In the genomic region with DNA sequence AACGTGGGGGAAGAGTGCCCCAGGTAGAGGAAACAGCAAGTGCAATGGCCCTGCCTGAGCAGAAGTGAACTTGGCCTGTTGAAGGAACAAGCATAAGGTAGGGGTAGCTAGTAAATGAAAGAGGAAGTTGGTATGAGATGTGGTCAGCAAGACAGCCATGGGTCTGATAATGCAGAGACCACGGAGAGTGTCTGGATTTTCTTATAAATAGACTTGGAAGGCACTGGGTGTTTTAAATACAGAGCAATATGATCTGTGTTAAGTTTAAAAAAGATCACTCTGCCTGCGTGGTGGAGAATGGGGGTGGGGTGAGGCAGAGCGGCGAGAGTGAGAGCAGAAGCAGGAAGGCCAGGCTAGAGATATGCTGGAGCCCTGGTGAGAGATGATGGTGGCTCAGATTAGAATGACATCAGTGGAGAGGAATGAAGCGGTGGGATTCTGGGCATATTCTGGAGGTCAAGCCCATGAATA, we compare ENCODE assay signal across 9 cellular contexts. TPM values are rescaled to one million over a fixed set of nuclear protein-coding genes. Genes with fewer than 3 reads are reported as not detected.
DNase-seq lines count a peak whose midpoint lies in the region; ATAC-seq and TF ChIP-seq lines count a peak whose summit lies in the region.
"Had no signal": no experiment of that assay in that cellular context is flagged by ENCODE, and none has a peak within 500 bp of the region (broad histone marks: within the 10 kb centered on the region; RNA-seq: fewer than 3 reads in every experiment).

No MANE protein-coding gene starts in this region.

- peaks cover 10 to 22% of the 10 kb centered on the region in 2 donors for H3K4me1 ChIP-seq in ascending aorta
- peaks cover 3% of the 10 kb centered on the region for H3K4me1 ChIP-seq in mucosa of descending colon (ENCODE audit: low read depth)
- no peaks in the 10 kb centered on the region for H3K4me1 ChIP-seq in testis

- TF ChIP-seq POLR2A in testis (IDR thresholded peaks at IDR 0.05) = no peak

- ATAC-seq in HG02759 (IDR thresholded peaks at IDR 0.05; ENCODE audit: unreplicated experiment) (peak; percentile 87), mucosa of descending colon (peak; percentile 62)
- ATAC-seq: A549 had no signal

- H3K27ac ChIP-seq in ascending aorta = peak overlapping the region; percentile 13 to 20
- H3K27ac ChIP-seq in testis = no peak overlapping the region
- H3K27ac ChIP-seq: A549 had no signal

- H3K9me3 ChIP-seq in ascending aorta = no peaks in the 10 kb centered on the region
- no peaks in the 10 kb centered on the region for H3K9me3 ChIP-seq in mucosa of descending colon
- no peaks in the 10 kb centered on the region for H3K9me3 ChIP-seq in testis
- H3K9me3 ChIP-seq: A549 had no signal

- no peak for TF ChIP-seq CTCF in ascending aorta (IDR thresholded peaks at IDR 0.05)
- TF ChIP-seq CTCF in mucosa of descending colon (IDR thresholded peaks at IDR 0.05) = no peak
- TF ChIP-seq CTCF in testis (IDR thresholded peaks at IDR 0.05) = no peak

- H3K36me3 ChIP-seq in ascending aorta (no peaks in the 10 kb centered on the region), mucosa of descending colon (ENCODE audit: low read depth) (no peaks in the 10 kb centered on the region), testis (ENCODE audit: low read depth, missing control alignments) (no peaks in the 10 kb centered on the region)

- 51 to 54% methylated on average over 6 of the region's 6 CpGs for WGBS in testis, 2 donors

- DNase-seq in activated T-cell treated with anti-CD3 and anti-CD28 coated beads for 1 hour (ENCODE audit: low read depth) (peak; percentile 22), activated T-cell treated with anti-CD3 and anti-CD28 coated beads for 4 hours (no peak), NOMO-1 (lab: John Stamatoyannopoulos, UW; ENCODE audit: unreplicated experiment in 2 of 2) (peak; percentile 93 to 97), ascending aorta (ENCODE audit: low spot score in 2 of 2) (no peak), mucosa of descending colon (peak in 2 of 3 donors; percentile 35 to 65), dedifferentiated amniotic fluid mesenchymal stem cell (ENCODE audit: extremely low spot score) (no peak), testis (no peak)

- intact Hi-C loops in ascending aorta (cut with DNase I) = no loop called here
- intact Hi-C loops in mucosa of descending colon (cut with DNase I, micrococcal nuclease) = no loop called here
- intact Hi-C loops in testis (cut with DNase I; ENCODE audit: low total_unique reads) = no loop called here

- H3K4me3 ChIP-seq in ascending aorta = no peak overlapping the region
- H3K4me3 ChIP-seq in mucosa of descending colon = no peak overlapping the region
- H3K4me3 ChIP-seq in testis = no peak overlapping the region
- H3K4me3 ChIP-seq: A549 had no signal

- H3K27me3 ChIP-seq in ascending aorta (no peaks in the 10 kb centered on the region), testis (no peaks in the 10 kb centered on the region)

RNA-seq across cellular contexts. Expression of gene ADAM19, which starts 4.2 kb away (rescaled TPM):
- total RNA-seq in ascending aorta (11.7 TPM), mucosa of descending colon (10 to 100 TPM in 1 of 3 donors, 1 to 10 TPM in 2; 6.4 to 32.6 (median 8.9) TPM), testis (1 to 10 TPM; 4.5 to 4.9 TPM)
- polyA plus RNA-seq in testis (ENCODE audit: insufficient read depth, low read depth, low replicate concordance) = 3.1 TPM

Comparison
In these comparisons a context has a peak if more than half of its experiments do, and no peak if none do; other contexts are left out.
1. DNase-seq: peak in activated T-cell treated with anti-CD3 and anti-CD28 coated beads for 1 hour (single experiment), NOMO-1 (2 of 2) and mucosa of descending colon (2 of 3); none in activated T-cell treated with anti-CD3 and anti-CD28 coated beads for 4 hours (single experiment), ascending aorta (0 of 2), dedifferentiated amniotic fluid mesenchymal stem cell (single experiment) and testis (single experiment).
2. H3K27ac ChIP-seq: peak in ascending aorta (2 of 2); none in testis (0 of 2).